23 cellular contexts compared by ENCODE assay signal in genomic region chr12:127278351-127278750, GRCh38.
DNase-seq lines count a peak whose midpoint lies in the region; ATAC-seq lines count a peak whose summit lies in the region.
"Had no signal": no experiment of that assay in that cellular context is flagged by ENCODE, and none has a peak within 500 bp of the region (broad histone marks: within the 10 kb centered on the region; RNA-seq: fewer than 3 reads in every experiment).

No MANE protein-coding gene starts in this region.

- no peak overlapping the region for H3K4me3 ChIP-seq in BLaER1
- no peak overlapping the region for H3K4me3 ChIP-seq in adipocyte (ENCODE audit: low read length)
- no peak overlapping the region for H3K4me3 ChIP-seq in H7 (ENCODE audit: insufficient read depth, low read depth, low read length)
- H3K4me3 ChIP-seq: GM23338, HAP-1, SJSA1 had no signal

- H3K27ac ChIP-seq in BLaER1: no peak overlapping the region
- H3K27ac ChIP-seq: KMS-11, SJSA1 had no signal

- H3K36me3 ChIP-seq in BLaER1: no peaks in the 10 kb centered on the region
- no peaks in the 10 kb centered on the region for H3K36me3 ChIP-seq in adipocyte (ENCODE audit: control insufficient read depth, insufficient read depth, low read length, severe bottlenecking)
- H3K36me3 ChIP-seq in H7 (replicated peaks; ENCODE audit: control insufficient read depth, insufficient read depth, low read length): no peaks in the 10 kb centered on the region
- H3K36me3 ChIP-seq: HAP-1, SJSA1 had no signal

- ATAC-seq in GM18870 (IDR thresholded peaks at IDR 0.05; ENCODE audit: unreplicated experiment) (peak; percentile 5), HG02852 (IDR thresholded peaks at IDR 0.05; ENCODE audit: unreplicated experiment) (peak; percentile 4), HG02884 (IDR thresholded peaks at IDR 0.05; ENCODE audit: unreplicated experiment) (no peak)
- ATAC-seq: GM23338 had no signal

- DNase-seq in adipocyte (ENCODE audit: low read depth) (no peak), H7 (no peak), G401 (ENCODE audit: low spot score) (no peak)
- DNase-seq in activated CD8-positive, alpha-beta memory T cell treated with anti-CD3 and anti-CD28 coated beads, Interleukin-2, amount 50 U/mL, for 4 hours: no peak
- DNase-seq: CD8-positive, alpha-beta memory T cell; DMS 273 treated with DMSO at 0.1 percent for 48 hours; DMS79; EL; GF-D8; MM.1S; NCI-H2029; NCI-H2227 treated with DMSO at 0.1 percent for 48 hours; NCI-H526 treated with DMSO at 0.1 percent for 48 hours; Right ventricle myocardium superior; RPMI8226 had no signal

- H4K20me1 ChIP-seq in BLaER1: no peaks in the 10 kb centered on the region

- H3K9ac ChIP-seq in BLaER1: no peak overlapping the region
- peak overlapping the region; percentile 9 for H3K9ac ChIP-seq in adipocyte (ENCODE audit: low read length)
- H3K9ac ChIP-seq: KMS-11 had no signal

- in situ Hi-C loops in G401 (cut with HindIII; ENCODE audit: low sequenced_read_pairs): no loop called here

- H3K27me3 ChIP-seq in BLaER1 (no peaks in the 10 kb centered on the region), adipocyte (replicated peaks; ENCODE audit: control insufficient read depth, insufficient read depth, low read length) (no peaks in the 10 kb centered on the region), H7 (ENCODE audit: control insufficient read depth, insufficient read depth, low read length) (peaks cover 7% of the 10 kb centered on the region; the same call in 1 of the 2 replicates)
- H3K27me3 ChIP-seq: SJSA1 had no signal

- 0 out of 2 replicates have a peak, but pooled peaks cover 5% of the 10 kb centered on the region for H3K9me3 ChIP-seq in BLaER1
- no peaks in the 10 kb centered on the region for H3K9me3 ChIP-seq in adipocyte (ENCODE audit: control insufficient read depth, low read length)
- H3K9me3 ChIP-seq: HAP-1, SJSA1 had no signal

- peak overlapping the region; percentile 30 for H3K4me2 ChIP-seq in BLaER1
- H3K4me2 ChIP-seq: GM23338, KMS-11 had no signal

- H3K4me1 ChIP-seq in BLaER1: peaks cover 10% of the 10 kb centered on the region
- peaks cover 11% of the 10 kb centered on the region for H3K4me1 ChIP-seq in adipocyte (ENCODE audit: control insufficient read depth, insufficient read depth, low read length)
- H3K4me1 ChIP-seq: HAP-1 had no signal
